In genomic region chr12:53219956-53220856, GRCh38 we compare ENCODE assay signal across 8 cellular contexts. TPM values are rescaled to one million over a fixed set of nuclear protein-coding genes. Genes with fewer than 3 reads are reported as not detected.
DNase-seq lines count a peak whose midpoint lies in the region; ATAC-seq and TF ChIP-seq lines count a peak whose summit lies in the region.

No MANE protein-coding gene starts in this region.

- H3K9ac ChIP-seq in subcutaneous abdominal adipose tissue (ENCODE audit: low read length in 5 of 5) = peak overlapping the region; percentile 19 to 84 (median 63)

- peak overlapping the region; percentile 74 for H3K4me3 ChIP-seq in OCI-LY7 (ENCODE audit: low read depth, low read length, poor library complexity, severe bottlenecking)
- peak overlapping the region; percentile 59 for H3K4me3 ChIP-seq in fibroblast of mammary gland (ENCODE audit: control insufficient read depth, low read depth, low read length)
- peak overlapping the region; percentile 84 to 97 (median 94) for H3K4me3 ChIP-seq in subcutaneous abdominal adipose tissue (ENCODE audit: low read depth in 1 of 5, low read length in 5 of 5)

- no peaks in the 10 kb centered on the region for H4K20me1 ChIP-seq in OCI-LY7 (ENCODE audit: insufficient read depth, low read length)

- POLR2A ChIA-PET in OCI-LY7 (lab: Charles Lee) = interaction anchor here (0.5 to 3.4 kb wide), 10 partner anchors 9 to 1136 kb away, joined by 3 to 21 read pairs (median 4); partner anchors contain the start of genes CSAD, ESPL1, ITGB7 and ZNF740

- H3K4me1 ChIP-seq in OCI-LY7 (ENCODE audit: insufficient read depth, low read length, poor library complexity, severe bottlenecking) (peaks cover 78% of the 10 kb centered on the region), subcutaneous abdominal adipose tissue (ENCODE audit: control insufficient read depth in 5 of 5, insufficient read depth in 5 of 5, low read length in 5 of 5) (peaks cover 21 to 88% (median 76%) of the 10 kb centered on the region in 5 donors)

- DNase-seq in SIG-M5 treated with dmso at 0.1 percent for 504 hours (lab: John Stamatoyannopoulos, UW; ENCODE audit: unreplicated experiment) = peak; percentile 42
- DNase-seq in SIG-M5 (lab: John Stamatoyannopoulos, UW) = no peak
- DNase-seq in OCI-LY7 (ENCODE audit: low spot score) = peak; percentile 83
- DNase-seq in fibroblast of mammary gland (ENCODE audit: low read depth) = peak; percentile 80
- no peak for DNase-seq in natural killer cell treated with Interleukin-12 subunit alpha and Interleukin-12 subunit beta and Interleukin-15 and Interleukin-18, amount 100 ng/mL, for 72 hours (ENCODE audit: low spot score)

- no peaks in the 10 kb centered on the region for H3K79me2 ChIP-seq in OCI-LY7 (ENCODE audit: insufficient read depth, low read depth, low read length)

- TF ChIP-seq CTCF in OCI-LY7 (conservative IDR thresholded peaks at IDR 0.05; ENCODE audit: low read length) (no peak), fibroblast of mammary gland (conservative IDR thresholded peaks at IDR 0.05; ENCODE audit: control insufficient read depth, insufficient read depth, low read depth, low read length) (no peak)

- no peaks in the 10 kb centered on the region for H3K27me3 Mint-ChIP-seq in activated T-helper 17 cell treated with anti-CD3 and anti-CD28 coated beads, Interleukin-2, amount 50 U/mL, for 72 hours
- no peaks in the 10 kb centered on the region for H3K27me3 Mint-ChIP-seq in natural killer cell treated with Interleukin-12 subunit alpha and Interleukin-12 subunit beta and Interleukin-15 and Interleukin-18, amount 100 ng/mL, for 72 hours

- peak overlapping the region; percentile 98 for H3K4me3 Mint-ChIP-seq in activated T-helper 17 cell treated with anti-CD3 and anti-CD28 coated beads, Interleukin-2, amount 50 U/mL, for 72 hours
- peak overlapping the region; percentile 95 for H3K4me3 Mint-ChIP-seq in natural killer cell treated with Interleukin-12 subunit alpha and Interleukin-12 subunit beta and Interleukin-15 and Interleukin-18, amount 100 ng/mL, for 72 hours

- ATAC-seq in HG03097 (IDR thresholded peaks at IDR 0.05; ENCODE audit: low FRiP score, unreplicated experiment) = peak; percentile 10
- peak; percentile 44 for ATAC-seq in activated T-helper 17 cell treated with anti-CD3 and anti-CD28 coated beads, Interleukin-2, amount 50 U/mL, for 72 hours (replicated peaks)
- peak; percentile 60 to 62 for ATAC-seq in natural killer cell treated with Interleukin-12 subunit alpha and Interleukin-12 subunit beta and Interleukin-15 and Interleukin-18, amount 100 ng/mL, for 72 hours

- H3K27me3 ChIP-seq in subcutaneous abdominal adipose tissue (ENCODE audit: control insufficient read depth in 5 of 5, insufficient read depth in 4 of 5, low read length in 5 of 5) = no peaks in the 10 kb centered on the region

- no TSS peak for BruUV-seq in OCI-LY7 (replicated peaks; lab: Mats Ljungman, UMichigan)

- H3K36me3 Mint-ChIP-seq in activated T-helper 17 cell treated with anti-CD3 and anti-CD28 coated beads, Interleukin-2, amount 50 U/mL, for 72 hours (ENCODE audit: low read depth) = peaks cover 36% of the 10 kb centered on the region
- no peaks in the 10 kb centered on the region for H3K36me3 Mint-ChIP-seq in natural killer cell treated with Interleukin-12 subunit alpha and Interleukin-12 subunit beta and Interleukin-15 and Interleukin-18, amount 100 ng/mL, for 72 hours

- no peaks in the 10 kb centered on the region for H3K9me2 ChIP-seq in OCI-LY7 (ENCODE audit: insufficient read depth, low read length)

- H2AFZ ChIP-seq in OCI-LY7 (ENCODE audit: low read length) = peak overlapping the region; percentile 82

- no peaks in the 10 kb centered on the region for H3K36me3 ChIP-seq in OCI-LY7 (ENCODE audit: insufficient read depth, low read length)
- H3K36me3 ChIP-seq in subcutaneous abdominal adipose tissue (ENCODE audit: control insufficient read depth in 5 of 5, insufficient read depth in 5 of 5, low read length in 5 of 5) = peaks cover 0 to 7% (median 6%) of the 10 kb centered on the region in 5 donors

- CTCF ChIA-PET in OCI-LY7 (lab: Charles Lee; ENCODE audit: unreplicated experiment) = interaction anchor here (0.6 to 1.8 kb wide), 4 partner anchors 10 to 120 kb away, joined by 3 to 10 read pairs (median 4); no protein-coding TSS in a partner anchor

- peak overlapping the region; percentile 96 for H3K4me2 ChIP-seq in OCI-LY7 (ENCODE audit: low read length)

- peak overlapping the region; percentile 90 for H3K27ac ChIP-seq in OCI-LY7 (ENCODE audit: low read depth, low read length, poor library complexity, severe bottlenecking)
- H3K27ac ChIP-seq in subcutaneous abdominal adipose tissue (ENCODE audit: low read depth, low read length) = peak overlapping the region; percentile 100

- no peaks in the 10 kb centered on the region for H3K9me3 Mint-ChIP-seq in activated T-helper 17 cell treated with anti-CD3 and anti-CD28 coated beads, Interleukin-2, amount 50 U/mL, for 72 hours
- H3K9me3 Mint-ChIP-seq in natural killer cell treated with Interleukin-12 subunit alpha and Interleukin-12 subunit beta and Interleukin-15 and Interleukin-18, amount 100 ng/mL, for 72 hours = no peaks in the 10 kb centered on the region

- H3K4me1 Mint-ChIP-seq in activated T-helper 17 cell treated with anti-CD3 and anti-CD28 coated beads, Interleukin-2, amount 50 U/mL, for 72 hours = peaks cover 56% of the 10 kb centered on the region
- H3K4me1 Mint-ChIP-seq in natural killer cell treated with Interleukin-12 subunit alpha and Interleukin-12 subunit beta and Interleukin-15 and Interleukin-18, amount 100 ng/mL, for 72 hours (ENCODE audit: low read depth in 2 of 2) = peaks cover 78 to 82% of the 10 kb centered on the region in 2 donors

- peak overlapping the region; percentile 91 for H3K27ac Mint-ChIP-seq in activated T-helper 17 cell treated with anti-CD3 and anti-CD28 coated beads, Interleukin-2, amount 50 U/mL, for 72 hours
- H3K27ac Mint-ChIP-seq in natural killer cell treated with Interleukin-12 subunit alpha and Interleukin-12 subunit beta and Interleukin-15 and Interleukin-18, amount 100 ng/mL, for 72 hours = peak overlapping the region; percentile 86 to 93

- H3K9me3 ChIP-seq in OCI-LY7 (ENCODE audit: low read length) = no peaks in the 10 kb centered on the region
- H3K9me3 ChIP-seq in subcutaneous abdominal adipose tissue (ENCODE audit: control insufficient read depth in 5 of 5, low read length in 5 of 5) = no peaks in the 10 kb centered on the region

- intact Hi-C loops in OCI-LY7 (cut with micrococcal nuclease; ENCODE audit: unreplicated experiment) = loop anchor here (2.0 kb wide), 1 partner anchor 33 kb away; a partner anchor contains a TSS

RNA-seq across cellular contexts. Expression of gene RARG, which starts 11.8 kb away (rescaled TPM):
- total RNA-seq in OCI-LY7 (2014; rRNA removed; shearing (Covaris generic)) = 1.4 and 7.0 TPM in 2 replicates
- total RNA-seq in OCI-LY7 (2022) = 5.1 and 8.4 TPM in 2 replicates
- 10 to 100 TPM; 28.5 to 58.3 TPM for total RNA-seq in activated T-helper 17 cell treated with anti-CD3 and anti-CD28 coated beads, Interleukin-2, amount 50 U/mL, for 72 hours
- total RNA-seq in natural killer cell treated with Interleukin-12 subunit alpha and Interleukin-12 subunit beta and Interleukin-15 and Interleukin-18, amount 100 ng/mL, for 72 hours = 10 to 100 TPM in 1 of 2 donors, 1 to 10 TPM in 1; 5.8 to 13.3 TPM

RNA-seq across cellular contexts. Expression of gene ITGB7, which starts 13.2 kb away (rescaled TPM):
- total RNA-seq in OCI-LY7 (2014; rRNA removed; shearing (Covaris generic)) = 48.6 and 51.7 TPM in 2 replicates
- 153 and 207 TPM in 2 replicates for total RNA-seq in OCI-LY7 (2022)
- total RNA-seq in activated T-helper 17 cell treated with anti-CD3 and anti-CD28 coated beads, Interleukin-2, amount 50 U/mL, for 72 hours = 100 to 1,000 TPM; 183 to 187 TPM
- 10 to 100 TPM; 53.0 to 81.0 TPM for total RNA-seq in natural killer cell treated with Interleukin-12 subunit alpha and Interleukin-12 subunit beta and Interleukin-15 and Interleukin-18, amount 100 ng/mL, for 72 hours

RNA-seq across cellular contexts. Expression of gene CSAD, which starts 39.5 kb away (rescaled TPM):
- 18.9 and 25.8 TPM in 2 replicates for total RNA-seq in OCI-LY7 (2014; rRNA removed; shearing (Covaris generic))
- 26.9 and 32.0 TPM in 2 replicates for total RNA-seq in OCI-LY7 (2022)
- 10 to 100 TPM; 29.8 to 43.5 TPM for total RNA-seq in activated T-helper 17 cell treated with anti-CD3 and anti-CD28 coated beads, Interleukin-2, amount 50 U/mL, for 72 hours
- 10 to 100 TPM; 26.0 to 43.2 TPM for total RNA-seq in natural killer cell treated with Interleukin-12 subunit alpha and Interleukin-12 subunit beta and Interleukin-15 and Interleukin-18, amount 100 ng/mL, for 72 hours

RNA-seq across cellular contexts. Expression of gene ZNF740, which starts 39.7 kb away (rescaled TPM):
- total RNA-seq in OCI-LY7 (2014; rRNA removed; shearing (Covaris generic)) = 26.1 and 31.6 TPM in 2 replicates
- total RNA-seq in OCI-LY7 (2022) = 58.2 and 66.5 TPM in 2 replicates
- total RNA-seq in activated T-helper 17 cell treated with anti-CD3 and anti-CD28 coated beads, Interleukin-2, amount 50 U/mL, for 72 hours = 10 to 100 TPM; 41.8 to 42.3 TPM
- 10 to 100 TPM; 34.6 to 53.1 TPM for total RNA-seq in natural killer cell treated with Interleukin-12 subunit alpha and Interleukin-12 subunit beta and Interleukin-15 and Interleukin-18, amount 100 ng/mL, for 72 hours

RNA-seq across cellular contexts. Expression of gene ESPL1, which starts 47.9 kb away (rescaled TPM):
- total RNA-seq in OCI-LY7 (2014; rRNA removed; shearing (Covaris generic)) = 77.4 and 78.2 TPM in 2 replicates
- total RNA-seq in OCI-LY7 (2022) = 121 and 137 TPM in 2 replicates
- 10 to 100 TPM; 80.1 to 92.1 TPM for total RNA-seq in activated T-helper 17 cell treated with anti-CD3 and anti-CD28 coated beads, Interleukin-2, amount 50 U/mL, for 72 hours
- 100 to 1,000 TPM in 1 of 2 donors, 10 to 100 TPM in 1; 35.2 to 127 TPM for total RNA-seq in natural killer cell treated with Interleukin-12 subunit alpha and Interleukin-12 subunit beta and Interleukin-15 and Interleukin-18, amount 100 ng/mL, for 72 hours

Comparison
In these comparisons a context has a peak if more than half of its experiments do, and no peak if none do; other contexts are left out.
1. DNase-seq: peak in SIG-M5 treated with dmso at 0.1 percent for 504 hours (single experiment), OCI-LY7 (single experiment) and fibroblast of mammary gland (single experiment); none in SIG-M5 (single experiment) and natural killer cell treated with Interleukin-12 subunit alpha and Interleukin-12 subunit beta and Interleukin-15 and Interleukin-18, amount 100 ng/mL, for 72 hours (single experiment).
2. ATAC-seq: peak in every context shown above with its lines; median percentile 61 in natural killer cell treated with Interleukin-12 subunit alpha and Interleukin-12 subunit beta and Interleukin-15 and Interleukin-18, amount 100 ng/mL, for 72 hours; 44 in activated T-helper 17 cell treated with anti-CD3 and anti-CD28 coated beads, Interleukin-2, amount 50 U/mL, for 72 hours; 10 in HG03097.
3. Peak in every context shown above with its lines, with median percentiles within 50 percentile points of each other: H3K4me3 ChIP-seq.